ENCODE assay signal across 19 cellular contexts in the genomic region with DNA sequence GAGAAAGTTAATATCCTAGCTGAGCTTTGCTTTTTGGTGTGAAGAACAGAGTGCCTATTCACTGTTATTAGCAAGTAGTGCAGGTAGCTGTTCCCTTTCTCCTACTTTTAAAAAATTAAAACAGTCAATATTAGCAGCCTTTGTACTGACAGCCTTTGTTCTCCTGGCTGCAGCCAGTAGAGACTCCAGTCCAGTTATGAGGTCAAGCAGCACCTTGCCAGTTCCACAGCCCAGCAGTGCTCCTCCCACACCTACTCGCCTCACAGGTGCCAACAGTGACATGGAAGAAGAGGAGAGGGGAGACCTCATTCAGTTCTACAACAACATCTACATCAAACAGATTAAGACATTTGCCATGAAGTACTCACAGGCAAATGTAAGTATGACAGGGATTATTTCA.
"Had no signal": no experiment of that assay in that cellular context is flagged by ENCODE, and none has a peak within 500 bp of the region (broad histone marks: within the 10 kb centered on the region; RNA-seq: fewer than 3 reads in every experiment).

No MANE protein-coding gene starts in this region.

- H3K27ac ChIP-seq: brain microvascular endothelial cell, transverse colon, WERI-Rb-1 had no signal

- H3K27me3 ChIP-seq: brain microvascular endothelial cell, transverse colon had no signal

- DNase-seq: activated CD4-positive, alpha-beta memory T cell treated with anti-CD3 and anti-CD28 coated beads, Interleukin-2, amount 10 ng/mL, durations not matched to agents 7 days and 5 days; activated CD8-positive, alpha-beta memory T cell treated with anti-CD3 and anti-CD28 coated beads, Interleukin-2, amount 50 U/mL, for 4 hours; activated naive CD8-positive, alpha-beta T cell treated with anti-CD3 and anti-CD28 coated beads, Interleukin-2, amount 10 ng/mL, durations not matched to agents 7 days and 5 days; anterior cingulate cortex; brain microvascular endothelial cell; cortex of kidney; effector CD4-positive, alpha-beta T cell; foreskin fibroblast; glutamatergic neuron; hypothalamus; mesendoderm; occipital lobe; SK-N-SH; stimulated activated CD4-positive, alpha-beta T cell treated with anti-CD3 and anti-CD28 coated beads, Interleukin-2, amount 100 ng/mL, for 48 hours; stimulated activated naive CD4-positive, alpha-beta T cell; T-helper 1 cell; transverse colon; WERI-Rb-1 had no signal

- H3K4me1 Mint-ChIP-seq: nephron had no signal

- H3K4me3 ChIP-seq: transverse colon had no signal

- H3K4me3 Mint-ChIP-seq: activated CD4-positive, alpha-beta memory T cell treated with anti-CD3 and anti-CD28 coated beads, Interleukin-2, amount 10 ng/mL, durations not matched to agents 7 days and 5 days; activated naive CD8-positive, alpha-beta T cell treated with anti-CD3 and anti-CD28 coated beads, Interleukin-2, amount 10 ng/mL, durations not matched to agents 7 days and 5 days; nephron had no signal

- H3K27me3 Mint-ChIP-seq: activated CD4-positive, alpha-beta memory T cell treated with anti-CD3 and anti-CD28 coated beads, Interleukin-2, amount 10 ng/mL, durations not matched to agents 7 days and 5 days; activated naive CD8-positive, alpha-beta T cell treated with anti-CD3 and anti-CD28 coated beads, Interleukin-2, amount 10 ng/mL, durations not matched to agents 7 days and 5 days had no signal

- H3K9me3 Mint-ChIP-seq: nephron had no signal

- H3K4me1 ChIP-seq: transverse colon had no signal

- H3K9me3 ChIP-seq: SK-N-SH, transverse colon had no signal

- H3K27ac Mint-ChIP-seq: activated CD4-positive, alpha-beta memory T cell treated with anti-CD3 and anti-CD28 coated beads, Interleukin-2, amount 10 ng/mL, durations not matched to agents 7 days and 5 days; activated naive CD8-positive, alpha-beta T cell treated with anti-CD3 and anti-CD28 coated beads, Interleukin-2, amount 10 ng/mL, durations not matched to agents 7 days and 5 days; nephron had no signal
